Comparison of ENCODE assay signal across 33 cellular contexts in genomic region chr13:112438515-112438914, GRCh38.
"Had no signal": no experiment of that assay in that cellular context is flagged by ENCODE, and none has a peak within 500 bp of the region (broad histone marks: within the 10 kb centered on the region; RNA-seq: fewer than 3 reads in every experiment).

No MANE protein-coding gene starts in this region.

- H3K36me3 ChIP-seq: MG63 had no signal

- H3K4me3 ChIP-seq: MG63 had no signal

- H3K4me2 ChIP-seq: KMS-11 had no signal

- DNase-seq: Karpas-422, Kasumi-1, MG63, MM.1S, MV-4-11, NCI-H1048, NCI-H1092, NCI-H1092 treated with DMSO at 0.1 percent for 48 hours, NCI-H1105, NCI-H1417, NCI-H1417 treated with DMSO at 0.1 percent for 48 hours, NCI-H1436, NCI-H1436 treated with DMSO at 0.1 percent for 48 hours, NCI-H146, NCI-H1694, NCI-H1694 treated with DMSO at 0.1 percent for 48 hours, NCI-H187, NCI-H187 treated with DMSO at 0.1 percent for 48 hours, NCI-H1930, NCI-H2029, NCI-H2029 treated with DMSO at 0.1 percent for 48 hours, NCI-H2081, NCI-H2107, NCI-H2171, NCI-H2171 treated with DMSO at 0.1 percent for 48 hours, NCI-H2227 treated with DMSO at 0.1 percent for 48 hours, NCI-H226, NCI-H345, NCI-H446, NCI-H446 treated with DMSO at 0.1 percent for 48 hours, NCI-H510A, NCI-H510A treated with DMSO at 0.1 percent for 48 hours had no signal

- H3K27ac ChIP-seq: KMS-11 had no signal
